18 cellular contexts compared by ENCODE assay signal in genomic region chr1:98179159-98179558, GRCh38.
"Had no signal": no experiment of that assay in that cellular context is flagged by ENCODE, and none has a peak within 500 bp of the region (broad histone marks: within the 10 kb centered on the region; RNA-seq: fewer than 3 reads in every experiment).

No MANE protein-coding gene starts in this region.

- DNase-seq: dermis blood vessel endothelial cell; effector memory CD8-positive, alpha-beta T cell; erythroblast; esophagus squamous epithelium; immature natural killer cell; left ventricle myocardium superior; lower lobe of right lung; natural killer cell; pancreas; spleen; stimulated activated naive B cell treated with anti-CD40 and anti-IgM and Interleukin-4, amounts not matched to agents 10 μg/mL and 1 μg/mL and 100 μg/mL, for 72 hours; stimulated activated naive CD8-positive, alpha-beta T cell treated with anti-CD3 and anti-CD28 coated beads, Interleukin-15, amount 100 ng/mL, for 72 hours; thyroid gland; trophoblast cell had no signal

- H3K27me3 ChIP-seq: esophagus squamous epithelium, pancreas, right atrium auricular region, spleen, thyroid gland, vagina had no signal

- H3K27ac ChIP-seq: coronary artery, esophagus squamous epithelium, lower lobe of right lung, pancreas, right atrium auricular region, skin epidermis, spleen, thyroid gland, vagina had no signal

- H3K4me1 ChIP-seq: esophagus squamous epithelium, lower lobe of right lung, pancreas, right atrium auricular region, spleen, thyroid gland, vagina had no signal

- ATAC-seq: effector memory CD8-positive, alpha-beta T cell; left ventricle myocardium superior; lower lobe of right lung; natural killer cell; pancreas; stimulated activated naive B cell treated with anti-CD40 and anti-IgM and Interleukin-4, amounts not matched to agents 10 μg/mL and 1 μg/mL and 100 μg/mL, for 72 hours; stimulated activated naive CD8-positive, alpha-beta T cell treated with anti-CD3 and anti-CD28 coated beads, Interleukin-15, amount 100 ng/mL, for 72 hours had no signal

- H3K4me3 ChIP-seq: coronary artery, esophagus squamous epithelium, lower lobe of right lung, pancreas, right atrium auricular region, skin epidermis, spleen, thyroid gland, vagina had no signal

- H3K9me3 ChIP-seq: esophagus squamous epithelium, lower lobe of right lung, pancreas, right atrium auricular region, spleen, thyroid gland, vagina had no signal

- H3K36me3 ChIP-seq: esophagus squamous epithelium, lower lobe of right lung, pancreas, right atrium auricular region, spleen, thyroid gland, vagina had no signal
